Comparison of ENCODE assay signal across 8 cellular contexts in the genomic region with DNA sequence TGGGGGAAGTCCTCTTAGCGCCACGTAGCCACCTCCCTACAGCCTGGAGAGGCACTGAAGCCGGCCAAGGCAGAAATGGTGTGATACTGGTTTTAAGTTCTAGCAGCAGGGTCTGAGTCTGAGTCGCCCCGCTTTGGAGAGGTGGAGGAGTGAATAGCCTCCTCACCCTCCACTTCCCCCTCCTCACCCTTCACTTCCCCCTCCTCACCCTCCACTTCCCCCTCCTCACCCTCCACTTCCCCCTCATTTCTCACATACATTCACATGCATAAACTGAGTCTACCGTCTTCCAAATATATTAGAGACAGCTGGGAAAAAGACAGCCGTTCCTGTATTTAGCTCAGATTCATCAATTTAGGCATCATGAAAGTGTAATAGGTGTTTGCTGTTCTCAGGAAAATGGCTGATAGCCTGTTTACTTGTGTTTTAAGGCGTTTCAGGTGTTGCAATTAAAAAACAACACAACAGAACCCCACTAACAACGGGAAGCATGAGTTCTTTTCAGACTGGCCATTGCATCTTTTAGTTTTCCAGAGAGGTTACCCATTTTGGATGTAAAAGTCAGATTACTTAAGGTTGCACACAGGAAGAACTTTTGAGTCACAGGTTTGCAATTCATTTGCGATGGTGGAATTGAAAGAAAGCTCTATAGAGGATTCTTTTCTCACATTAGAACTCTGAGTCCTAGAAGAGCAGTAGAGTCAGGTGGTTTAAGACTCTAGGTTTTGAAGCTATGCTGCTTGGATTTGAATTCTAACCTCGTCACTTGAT. TPM values are rescaled to one million over a fixed set of nuclear protein-coding genes. Genes with fewer than 3 reads are reported as not detected.
A peak's percentile ranks its signal among the peaks of the same experiment; 100 is the strongest.
DNase-seq lines count a peak whose midpoint lies in the region; ATAC-seq and TF ChIP-seq lines count a peak whose summit lies in the region.

No MANE protein-coding gene starts in this region.

- TF ChIP-seq CTCF in GM12864 (IDR thresholded peaks at IDR 0.05; ENCODE audit: low read depth, low read length, missing control alignments) = no peak
- TF ChIP-seq CTCF in OCI-LY1 (IDR thresholded peaks at IDR 0.05; ENCODE audit: low read length) = no peak
- no peak for TF ChIP-seq CTCF in colonic mucosa (IDR thresholded peaks at IDR 0.05)

- peak overlapping the region; percentile 99 for H3K4me2 ChIP-seq in OCI-LY1 (ENCODE audit: low read length)

- H3K9me2 ChIP-seq in OCI-LY1 (ENCODE audit: low read depth, low read length) = no peaks in the 10 kb centered on the region

- intact Hi-C loops in colonic mucosa (cut with DNase I) = no loop called here

- no peaks in the 10 kb centered on the region for H3K27me3 ChIP-seq in OCI-LY1 (ENCODE audit: insufficient read depth, low read length)
- H3K27me3 ChIP-seq in colonic mucosa = no peaks in the 10 kb centered on the region

- H3K4me3 ChIP-seq in GM12864 (ENCODE audit: low read depth, low read length) (peak overlapping the region; percentile 77), OCI-LY1 (ENCODE audit: low read depth, low read length, poor library complexity, severe bottlenecking) (peak overlapping the region; percentile 91), colonic mucosa (peak overlapping the region; percentile 91), mesodermal cell (ENCODE audit: extremely low read depth, insufficient read depth, low read length, poor library complexity, severe bottlenecking) (peak overlapping the region; percentile 92)

- no peak overlapping the region for H2AFZ ChIP-seq in OCI-LY1 (ENCODE audit: low read length)

- H3K9me3 ChIP-seq in OCI-LY1 (ENCODE audit: low read length) (no peaks in the 10 kb centered on the region), colonic mucosa (no peaks in the 10 kb centered on the region), mesodermal cell (ENCODE audit: control insufficient read depth, low read length) (peaks cover 13% of the 10 kb centered on the region)

- ATAC-seq in HG02588 (IDR thresholded peaks at IDR 0.05; ENCODE audit: unreplicated experiment) (no peak), HG03521 (IDR thresholded peaks at IDR 0.05; ENCODE audit: unreplicated experiment) (no peak)

- no peaks in the 10 kb centered on the region for H3F3A ChIP-seq in OCI-LY1 (ENCODE audit: insufficient read depth, low read length)

- peaks cover 51% of the 10 kb centered on the region for H3K79me2 ChIP-seq in OCI-LY1 (ENCODE audit: insufficient read depth, low read length)

- DNase-seq in GM12864 (ENCODE audit: low read depth) (no peak), colonic mucosa (no peak), NCI-H2171 treated with DMSO at 0.1 percent for 48 hours (lab: John Stamatoyannopoulos, UW) (no peak)
- no peak for DNase-seq in stimulated activated CD4-positive, alpha-beta T cell treated with anti-CD3 and anti-CD28 coated beads, Interleukin-12 subunit alpha, Interleukin-12 subunit beta, amount 100 ng/mL, for 4 hours

- H3K9ac ChIP-seq in OCI-LY1 (ENCODE audit: low read length) (peak overlapping the region; percentile 88), colonic mucosa (ENCODE audit: low read depth in 2 of 2, low read length in 2 of 2) (peak overlapping the region; percentile 69 to 94)

- H3K27ac ChIP-seq in OCI-LY1 (ENCODE audit: low read depth, low read length, poor library complexity, severe bottlenecking) = peak overlapping the region; percentile 73
- peak overlapping the region; percentile 94 for H3K27ac ChIP-seq in colonic mucosa
- peak overlapping the region; percentile 87 for H3K27ac ChIP-seq in mesodermal cell (ENCODE audit: low read depth, low read length, severe bottlenecking)

- H3K4me1 ChIP-seq in OCI-LY1 (ENCODE audit: insufficient read depth, low read length, severe bottlenecking) (peaks cover 27% of the 10 kb centered on the region), colonic mucosa (peaks cover 5% of the 10 kb centered on the region), mesodermal cell (ENCODE audit: control insufficient read depth, insufficient read depth, low read length, poor library complexity, severe bottlenecking) (peaks cover 7% of the 10 kb centered on the region)

- 52 to 75% methylated on average over 1 to 2 of the region's 11 CpGs for WGBS in mesodermal cell (ENCODE audit: insufficient coverage in 2 of 2), 2 experiments

- H4K20me1 ChIP-seq in OCI-LY1 (ENCODE audit: insufficient read depth, low read length) = no peaks in the 10 kb centered on the region

- H3K36me3 ChIP-seq in OCI-LY1 (ENCODE audit: insufficient read depth, low read length) (peaks cover 23% of the 10 kb centered on the region), colonic mucosa (no peaks in the 10 kb centered on the region), mesodermal cell (ENCODE audit: control insufficient read depth, insufficient read depth, low read length) (no peaks in the 10 kb centered on the region)

RNA-seq across cellular contexts. Expression of a gene that starts 0.8 kb away (rescaled TPM):
- total RNA-seq in colonic mucosa = 10 to 100 TPM; 18.7 to 34.9 TPM
- 34.9 TPM for polyA plus RNA-seq in mesodermal cell (2013, experiment 1 of 2)
- polyA plus RNA-seq in mesodermal cell (2013, experiment 2 of 2) = 36.3 TPM
